Comparison of ENCODE assay signal across 7 cellular contexts in genomic region chr2:110394767-110395166, GRCh38.
DNase-seq lines count a peak whose midpoint lies in the region; ATAC-seq, FAIRE-seq and TF ChIP-seq lines count a peak whose summit lies in the region.
"Not testable (repeated sequence)": the region's sequence is repeated elsewhere in the genome, so short reads cannot be mapped to it uniquely, and the experiment has no call there.

No MANE protein-coding gene starts in this region.

- not testable (repeated sequence) for H2BK15ac ChIP-seq in IMR-90 (ENCODE audit: low read depth, low read length)

- POLR2A ChIA-PET in IMR-90 (lab: Charles Lee; ENCODE audit: unreplicated experiment); activated CD4-positive, alpha-beta T cell treated with anti-CD3 and anti-CD28 coated beads for 36 hours (lab: Charles Lee); endothelial cell of umbilical vein (lab: Charles Lee): not testable (repeated sequence)

- not testable (repeated sequence) for H4K91ac ChIP-seq in IMR-90 (ENCODE audit: insufficient read depth, low read depth, low read length)

- not testable (repeated sequence) for H3K27me3 Mint-ChIP-seq in activated CD4-positive, alpha-beta T cell treated with anti-CD3 and anti-CD28 coated beads for 36 hours

- not testable (repeated sequence) for H2AK9ac ChIP-seq in IMR-90 (replicated peaks; ENCODE audit: low read depth, low read length, poor library complexity)

- not testable (repeated sequence) for H3K4me3 Mint-ChIP-seq in activated CD4-positive, alpha-beta T cell treated with anti-CD3 and anti-CD28 coated beads for 36 hours

- not testable (repeated sequence) for H3K23ac ChIP-seq in IMR-90 (ENCODE audit: low read depth, low read length)

- not testable (repeated sequence) for H3K27ac Mint-ChIP-seq in activated CD4-positive, alpha-beta T cell treated with anti-CD3 and anti-CD28 coated beads for 36 hours

- not testable (repeated sequence) for H3K27me3 ChIP-seq in IMR-90 (ENCODE audit: control insufficient read depth, insufficient read depth, low read length); endothelial cell of umbilical vein (ENCODE audit: control insufficient read depth in 2 of 2, insufficient read depth in 2 of 2, low read length in 2 of 2); keratinocyte (ENCODE audit: control insufficient read depth, extremely low read depth, insufficient read depth, low read length); lung (ENCODE audit: control insufficient read depth, insufficient read depth); upper lobe of right lung

- H3K9me3 ChIP-seq in IMR-90 (ENCODE audit: control insufficient read depth, insufficient read depth, low read length); endothelial cell of umbilical vein (replicated peaks; ENCODE audit: control insufficient read depth, insufficient read depth, low read length); keratinocyte (ENCODE audit: control insufficient read depth, low read depth, low read length); lung (ENCODE audit: control insufficient read depth in 2 of 2, insufficient read depth in 1 of 2, low read length in 1 of 2); upper lobe of right lung: not testable (repeated sequence)

- not testable (repeated sequence) for H2BK5ac ChIP-seq in IMR-90 (ENCODE audit: low read depth, low read length, poor library complexity, severe bottlenecking)

- not testable (repeated sequence) for H3K56ac ChIP-seq in IMR-90 (ENCODE audit: extremely low read depth, insufficient read depth, low read length)

- H3K4me2 ChIP-seq in IMR-90 (ENCODE audit: low read depth, low read length); endothelial cell of umbilical vein (ENCODE audit: insufficient read depth, low read length); keratinocyte (ENCODE audit: control insufficient read depth, extremely low read depth, insufficient read depth, low read depth, low read length): not testable (repeated sequence)

- H3K4ac ChIP-seq in IMR-90 (ENCODE audit: low read depth, low read length): not testable (repeated sequence)

- not testable (repeated sequence) for H3K79me1 ChIP-seq in IMR-90 (ENCODE audit: low read depth in 1 of 2, low read length in 2 of 2)

- H2AK5ac ChIP-seq in IMR-90 (ENCODE audit: low read depth, low read length): not testable (repeated sequence)

- not testable (repeated sequence) for H3K9me1 ChIP-seq in IMR-90 (ENCODE audit: insufficient read depth, low read length); endothelial cell of umbilical vein (replicated peaks; ENCODE audit: control insufficient read depth, extremely low read depth, insufficient read depth, low read length); keratinocyte (ENCODE audit: control insufficient read depth, extremely low read depth, insufficient read depth, low read length)

- H3K4me3 ChIP-seq in IMR-90 (ENCODE audit: insufficient read depth, low read depth, low read length); endothelial cell of umbilical vein (replicated peaks in 1 of 3; ENCODE audit: insufficient read depth in 1 of 3, low read depth in 1 of 3, low read length in 3 of 3); keratinocyte (ENCODE audit: control insufficient read depth in 2 of 3, extremely low read depth in 1 of 3, insufficient read depth in 2 of 3, low read depth in 1 of 3, low read length in 3 of 3); lung; upper lobe of right lung: not testable (repeated sequence)

- not testable (repeated sequence) for H3K4me1 ChIP-seq in IMR-90 (ENCODE audit: control insufficient read depth, insufficient read depth, low read length); endothelial cell of umbilical vein (ENCODE audit: control insufficient read depth, extremely low read depth, insufficient read depth, low read length); keratinocyte (ENCODE audit: control insufficient read depth, extremely low read depth, insufficient read depth, low read length); lung (ENCODE audit: control insufficient read depth in 2 of 2, insufficient read depth in 2 of 2, low read length in 2 of 2); upper lobe of right lung

- not testable (repeated sequence) for H4K20me1 ChIP-seq in IMR-90 (ENCODE audit: insufficient read depth, low read length); endothelial cell of umbilical vein (replicated peaks; ENCODE audit: control insufficient read depth, extremely low read depth, insufficient read depth, low read length); keratinocyte (ENCODE audit: control insufficient read depth, extremely low read depth, insufficient read depth, low read length)

- DNase-seq in H54 (ENCODE audit: insufficient read length, low spot score); IMR-90; activated CD4-positive, alpha-beta T cell treated with anti-CD3 and anti-CD28 coated beads for 36 hours; endothelial cell of umbilical vein (ENCODE audit: low read depth, low spot score); keratinocyte (ENCODE audit: low read depth, low spot score); lung (ENCODE audit: low spot score); upper lobe of right lung: not testable (repeated sequence)

- H3K36me3 Mint-ChIP-seq in activated CD4-positive, alpha-beta T cell treated with anti-CD3 and anti-CD28 coated beads for 36 hours (ENCODE audit: low read depth): not testable (repeated sequence)

- H2BK120ac ChIP-seq in IMR-90 (ENCODE audit: low read depth, low read length): not testable (repeated sequence)

- ATAC-seq in IMR-90 (ENCODE audit: low read depth) (peak; percentile 87), lung (ENCODE audit: insufficient read depth, low FRiP score) (peak; percentile 66), upper lobe of right lung (peak; percentile 61)
- ATAC-seq in activated CD4-positive, alpha-beta T cell treated with anti-CD3 and anti-CD28 coated beads for 36 hours: peak; percentile 36

- in situ Hi-C loops in IMR-90 (cut with MboI; ENCODE audit: low sequenced_read_pairs): not testable (repeated sequence)

- H3K27ac ChIP-seq in IMR-90 (ENCODE audit: insufficient read depth, low read length); endothelial cell of umbilical vein (ENCODE audit: insufficient read depth, low read depth, low read length); keratinocyte (ENCODE audit: control insufficient read depth, insufficient read depth, low read length); lung (ENCODE audit: low read depth in 1 of 2, low read length in 1 of 2); upper lobe of right lung: not testable (repeated sequence)

- not testable (repeated sequence) for H2BK20ac ChIP-seq in IMR-90 (ENCODE audit: low read depth, low read length)

- TF ChIP-seq CTCF in IMR-90 (conservative IDR thresholded peaks at IDR 0.05; ENCODE audit: low read depth, low read length); endothelial cell of umbilical vein (IDR thresholded peaks at IDR 0.05; ENCODE audit: extremely low read depth in 1 of 2, insufficient read depth in 1 of 2, low read depth in 1 of 2, low read length in 2 of 2); keratinocyte (optimal IDR thresholded peaks at IDR 0.05 in 1 of 3, IDR thresholded peaks at IDR 0.05 in 1 of 3, conservative IDR thresholded peaks at IDR 0.05 in 1 of 3; ENCODE audit: extremely low read depth in 1 of 3, insufficient read depth in 2 of 3, low read length in 3 of 3); lung (IDR thresholded peaks at IDR 0.05; ENCODE audit: control extremely low read depth, extremely low read depth); upper lobe of right lung (IDR thresholded peaks at IDR 0.05): not testable (repeated sequence)

- H3K4me1 Mint-ChIP-seq in activated CD4-positive, alpha-beta T cell treated with anti-CD3 and anti-CD28 coated beads for 36 hours: not testable (repeated sequence)

- BruUV-seq in IMR-90 (replicated peaks; lab: Mats Ljungman, UMichigan); endothelial cell of umbilical vein (replicated peaks; lab: Mats Ljungman, UMichigan): not testable (repeated sequence)

- FAIRE-seq in H54 (lab: Jason Lieb, UNC): peak; percentile 62
- FAIRE-seq in endothelial cell of umbilical vein (lab: Jason Lieb, UNC): peak; percentile 96
- FAIRE-seq in keratinocyte (lab: Jason Lieb, UNC): peak; percentile 82

- not testable (repeated sequence) for H3K9ac ChIP-seq in IMR-90 (ENCODE audit: low read depth, low read length); endothelial cell of umbilical vein (replicated peaks; ENCODE audit: extremely low read depth, insufficient read depth, low read length); keratinocyte (ENCODE audit: control insufficient read depth, extremely low read depth, insufficient read depth, low read length)

- WGBS in IMR-90 (ENCODE audit: extremely low coverage in 2 of 2, insufficient read length in 1 of 2), 2 experiments: no CpG with 5 or more reads among the region's 2 CpGs
- 81 to 100% methylated on average over 1 of the region's 2 CpGs for WGBS in lung, 2 donors

- not testable (repeated sequence) for H2AFZ ChIP-seq in IMR-90 (replicated peaks; ENCODE audit: low read length, poor library complexity); endothelial cell of umbilical vein (ENCODE audit: low read depth, low read length); keratinocyte (ENCODE audit: control insufficient read depth, low read length)

- H4K5ac ChIP-seq in IMR-90 (ENCODE audit: low read depth, low read length): not testable (repeated sequence)

- H4K8ac ChIP-seq in IMR-90 (ENCODE audit: low read depth in 2 of 2, low read length in 2 of 2): not testable (repeated sequence)

- dilution Hi-C loops in IMR-90 (cut with HindIII; ENCODE audit: low sequenced_read_pairs, unreplicated experiment); endothelial cell of umbilical vein (cut with MboI; ENCODE audit: extremely low pct_ligation_motif_present, low sequenced_read_pairs); keratinocyte (cut with MboI; ENCODE audit: extremely low pct_ligation_motif_present, low sequenced_read_pairs): not testable (repeated sequence)

- intact Hi-C loops in IMR-90 (cut with micrococcal nuclease); activated CD4-positive, alpha-beta T cell treated with anti-CD3 and anti-CD28 coated beads for 36 hours (cut with DNase I, micrococcal nuclease); endothelial cell of umbilical vein (cut with micrococcal nuclease); upper lobe of right lung (cut with DNase I): not testable (repeated sequence)

- not testable (repeated sequence) for H3K14ac ChIP-seq in IMR-90 (replicated peaks; ENCODE audit: low read depth, low read length)

- CTCF ChIA-PET in IMR-90 (lab: Yijun Ruan, JAX); activated CD4-positive, alpha-beta T cell treated with anti-CD3 and anti-CD28 coated beads for 36 hours (lab: Charles Lee); endothelial cell of umbilical vein (lab: Charles Lee): not testable (repeated sequence)

- not testable (repeated sequence) for H3K9me3 Mint-ChIP-seq in activated CD4-positive, alpha-beta T cell treated with anti-CD3 and anti-CD28 coated beads for 36 hours (ENCODE audit: low read depth)

- H3K79me2 ChIP-seq in endothelial cell of umbilical vein (ENCODE audit: control insufficient read depth, insufficient read depth, low read length); keratinocyte (ENCODE audit: control insufficient read depth, insufficient read depth, low read length): not testable (repeated sequence)

- not testable (repeated sequence) for TF ChIP-seq POLR2A in H54 (IDR thresholded peaks at IDR 0.05; ENCODE audit: low read depth, low read length); IMR-90 (IDR thresholded peaks at IDR 0.05; ENCODE audit: low read depth, low read length); endothelial cell of umbilical vein (IDR thresholded peaks at IDR 0.05; ENCODE audit: low read depth, low read length)

- H3K36me3 ChIP-seq in IMR-90 (ENCODE audit: control insufficient read depth, insufficient read depth, low read length); endothelial cell of umbilical vein (ENCODE audit: control insufficient read depth in 2 of 2, extremely low read depth in 1 of 2, insufficient read depth in 2 of 2, low read length in 2 of 2); keratinocyte (ENCODE audit: control insufficient read depth in 2 of 2, extremely low read depth in 1 of 2, insufficient read depth in 2 of 2, low read length in 2 of 2); lung (ENCODE audit: control insufficient read depth in 2 of 2, insufficient read depth in 2 of 2, low read length in 2 of 2); upper lobe of right lung: not testable (repeated sequence)

- H3K18ac ChIP-seq in IMR-90 (ENCODE audit: low read depth, low read length): not testable (repeated sequence)

- not testable (repeated sequence) for TF ChIP-seq RAD21 in IMR-90 (IDR thresholded peaks at IDR 0.05; ENCODE audit: low read length)

Comparison
In these comparisons a context has a peak if more than half of its experiments do, and no peak if none do; other contexts are left out.
1. ATAC-seq: peak in every context shown above with its lines; median percentile 87 in IMR-90; 66 in lung; 61 in upper lobe of right lung; 36 in activated CD4-positive, alpha-beta T cell treated with anti-CD3 and anti-CD28 coated beads for 36 hours.